ENCODE assay signal across 8 cellular contexts in genomic region chr19:18636183-18636968, GRCh38. TPM values are rescaled to one million over a fixed set of nuclear protein-coding genes. Genes with fewer than 3 reads are reported as not detected.
DNase-seq lines count a peak whose midpoint lies in the region; ATAC-seq and TF ChIP-seq lines count a peak whose summit lies in the region.

No MANE protein-coding gene starts in this region.

- POLR2A ChIA-PET in AG04450 (lab: Yijun Ruan, JAX) = no interaction called here

- peaks cover 9% of the 10 kb centered on the region for H3K27me3 Mint-ChIP-seq in central memory CD8-positive, alpha-beta T cell

- peak overlapping the region; percentile 60 for H3K4me3 ChIP-seq in AG04450 (ENCODE audit: low read depth, low read length)

- H3K4me3 Mint-ChIP-seq in central memory CD8-positive, alpha-beta T cell = peak overlapping the region; percentile 83

- peak overlapping the region; percentile 91 for H3K27ac Mint-ChIP-seq in central memory CD8-positive, alpha-beta T cell (ENCODE audit: low read depth)

- ATAC-seq in GM18909 (IDR thresholded peaks at IDR 0.05; ENCODE audit: poor library complexity, unreplicated experiment) (peak; percentile 85), HG03196 (IDR thresholded peaks at IDR 0.05; ENCODE audit: unreplicated experiment) (peak; percentile 81)
- peak; percentile 93 for ATAC-seq in central memory CD8-positive, alpha-beta T cell (replicated peaks; ENCODE audit: extremely low read depth, poor library complexity, severe bottlenecking)

- no peaks in the 10 kb centered on the region for H3K9me3 Mint-ChIP-seq in central memory CD8-positive, alpha-beta T cell

- no peak overlapping the region for H3K27ac ChIP-seq in AG04450 (ENCODE audit: low read depth, low read length)

- CTCF ChIA-PET in AG04450 (lab: Charles Lee) = no interaction called here

- H3K27me3 ChIP-seq in AG04450 (ENCODE audit: control insufficient read depth, insufficient read depth, low read length) = peaks cover 2% of the 10 kb centered on the region

- H3K36me3 Mint-ChIP-seq in central memory CD8-positive, alpha-beta T cell (ENCODE audit: insufficient read depth) = peaks cover 12% of the 10 kb centered on the region

- peak; percentile 88 for DNase-seq in AG04450 (ENCODE audit: low read depth, low spot score)
- DNase-seq in NCI-H226 = peak; percentile 92
- peak; percentile 98 for DNase-seq in activated CD4-positive, CD25-positive, alpha-beta regulatory T cell treated with anti-CD3 and anti-CD28 coated beads, Interleukin-2, amount 50 U/mL, for 16 hours (ENCODE audit: low read depth, low spot score)
- peak; percentile 98 for DNase-seq in central memory CD8-positive, alpha-beta T cell (ENCODE audit: low spot score in 2 of 2)
- DNase-seq in islet precursor cell = peak; percentile 99
- peak; percentile 99 to 100 for DNase-seq in stimulated activated CD4-positive, alpha-beta T cell treated with anti-CD3 and anti-CD28 coated beads, Interleukin-12 subunit alpha, Interleukin-12 subunit beta, amount 100 ng/mL, for 24 hours (ENCODE audit: low read depth in 2 of 2)

- no peak for TF ChIP-seq CTCF in AG04450 (IDR thresholded peaks at IDR 0.05; ENCODE audit: low read depth, low read length)

- H3K9me3 ChIP-seq in AG04450 (ENCODE audit: control insufficient read depth, insufficient read depth, low read length) = no peaks in the 10 kb centered on the region; the same call in 1 of the 2 replicates

- peaks cover 31% of the 10 kb centered on the region for H3K4me1 Mint-ChIP-seq in central memory CD8-positive, alpha-beta T cell

RNA-seq across cellular contexts. Expression of gene KLHL26, which starts 0.5 kb away (rescaled TPM):
- polyA plus RNA-seq in AG04450 (2011; rRNA removed) = 1.2 and 3.8 TPM in 2 replicates
- polyA minus RNA-seq in AG04450 (2011; rRNA and poly(A)+ RNA removed) = 0.87 and 1.7 TPM in 2 replicates

RNA-seq across cellular contexts. Expression of gene TMEM59L, which starts 23.7 kb away (rescaled TPM):
- polyA plus RNA-seq in AG04450 (2011; rRNA removed) = 0.81 and 1.3 TPM in 2 replicates
- 0.23 TPM in 1 of 2 replicates, not detected in the other for polyA minus RNA-seq in AG04450 (2011; rRNA and poly(A)+ RNA removed)

RNA-seq across cellular contexts. Expression of gene CRLF1, which starts 29.8 kb away (rescaled TPM):
- 2.6 and 2.9 TPM in 2 replicates for polyA plus RNA-seq in AG04450 (2011; rRNA removed)
- 1.1 and 3.4 TPM in 2 replicates for polyA minus RNA-seq in AG04450 (2011; rRNA and poly(A)+ RNA removed)

RNA-seq across cellular contexts. Expression of gene CRTC1, which starts 47.1 kb away (rescaled TPM):
- polyA plus RNA-seq in AG04450 (2011; rRNA removed) = 1.0 and 1.4 TPM in 2 replicates
- 0.97 and 1.00 TPM in 2 replicates for polyA minus RNA-seq in AG04450 (2011; rRNA and poly(A)+ RNA removed)

RNA-seq across cellular contexts. Expression of gene REX1BD, which starts 47.8 kb away (rescaled TPM):
- polyA plus RNA-seq in AG04450 (2011; rRNA removed) = 17.6 TPM in 2 replicates
- 2.6 and 4.2 TPM in 2 replicates for polyA minus RNA-seq in AG04450 (2011; rRNA and poly(A)+ RNA removed)
